In the genomic region with DNA sequence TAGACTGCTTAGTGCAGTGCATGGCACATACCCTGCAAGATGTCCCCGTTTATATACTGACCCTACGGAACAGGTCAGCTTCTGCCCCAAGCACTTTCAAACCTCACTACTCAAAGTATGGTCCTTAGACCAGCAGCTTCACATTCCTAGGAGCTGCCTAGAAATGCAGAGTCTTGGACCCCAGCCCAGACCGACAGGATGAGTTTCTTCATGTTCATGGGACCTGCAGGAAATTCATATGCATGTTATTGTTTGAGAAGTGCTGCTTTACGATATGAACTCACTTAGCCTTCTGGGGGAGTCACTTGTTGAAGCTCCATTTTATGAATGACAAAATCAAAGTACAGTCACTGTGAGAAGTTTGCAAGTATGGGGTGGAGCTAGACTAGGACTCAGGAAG, we compare ENCODE assay signal across 21 cellular contexts.
DNase-seq lines count a peak whose midpoint lies in the region; ATAC-seq and TF ChIP-seq lines count a peak whose summit lies in the region.
"Had no signal": no experiment of that assay in that cellular context is flagged by ENCODE, and none has a peak within 500 bp of the region (broad histone marks: within the 10 kb centered on the region; RNA-seq: fewer than 3 reads in every experiment).

No MANE protein-coding gene starts in this region.

- H4K20me1 ChIP-seq in fibroblast of lung (ENCODE audit: control insufficient read depth, extremely low read depth, insufficient read depth, low read length) = no peaks in the 10 kb centered on the region

- H3K4me2 ChIP-seq in fibroblast of lung (ENCODE audit: extremely low read depth, insufficient read depth, low read length) = no peak overlapping the region
- H3K4me2 ChIP-seq: PC-9 had no signal

- H3K9ac ChIP-seq in fibroblast of lung (ENCODE audit: insufficient read depth, low read length) = no peak overlapping the region

- H3K27ac ChIP-seq in fibroblast of lung (ENCODE audit: insufficient read depth, low read length) = no peak overlapping the region
- H3K27ac ChIP-seq: HL-60, PC-9, SJSA1 had no signal

- in situ Hi-C loops in astrocyte of the spinal cord (cut with HindIII; ENCODE audit: low sequenced_read_pairs) = no loop called here

- no peaks in the 10 kb centered on the region for H3K9me3 ChIP-seq in fibroblast of lung (ENCODE audit: control insufficient read depth, insufficient read depth, low read depth, low read length)
- H3K9me3 ChIP-seq: SJSA1 had no signal

- no peaks in the 10 kb centered on the region for H3K36me3 ChIP-seq in fibroblast of lung (ENCODE audit: control insufficient read depth, insufficient read depth, low read length)
- H3K36me3 ChIP-seq: SJSA1 had no signal

- no peak for TF ChIP-seq POLR2A in erythroblast (IDR thresholded peaks at IDR 0.05; ENCODE audit: low read length)

- H3K79me2 ChIP-seq in fibroblast of lung (ENCODE audit: control insufficient read depth, insufficient read depth, low read length) = no peaks in the 10 kb centered on the region

- H3K4me1 ChIP-seq in fibroblast of lung (ENCODE audit: control insufficient read depth, extremely low read depth, insufficient read depth, low read length) = no peaks in the 10 kb centered on the region
- H3K4me1 ChIP-seq: SJSA1 had no signal

- no peaks in the 10 kb centered on the region for H3K27me3 ChIP-seq in fibroblast of lung (ENCODE audit: control insufficient read depth, insufficient read depth, low read length)
- H3K27me3 ChIP-seq: SJSA1 had no signal

- no peak for ATAC-seq in HG02870 (IDR thresholded peaks at IDR 0.05; ENCODE audit: unreplicated experiment)

- DNase-seq in GM04503 (ENCODE audit: low read depth) (peak; percentile 16), astrocyte of the spinal cord (ENCODE audit: low read depth, low spot score) (peak; percentile 25), fibroblast of lung (ENCODE audit: low read depth in 2 of 2) (peak; percentile 1 to 65), pulmonary artery endothelial cell (ENCODE audit: low read depth, low spot score) (peak; percentile 63), NCI-H2196 (lab: John Stamatoyannopoulos, UW; ENCODE audit: unreplicated experiment) (no peak), erythroblast (lab: John Stamatoyannopoulos, UW) (no peak), ecto neural progenitor cell (ENCODE audit: low spot score) (no peak)
- DNase-seq: Calu3; CD4-positive, CD25-positive, alpha-beta regulatory T cell; DMS53; HCEC 1CT; MV-4-11; NCI-H1417; NCI-H2029; NCI-H2171; NCI-H446 treated with DMSO at 0.1 percent for 48 hours; NCI-H82; PC-9 had no signal

- no peak overlapping the region for H2AFZ ChIP-seq in fibroblast of lung (ENCODE audit: low read length)
- H2AFZ ChIP-seq: PC-9 had no signal

- H3K4me3 ChIP-seq in astrocyte of the spinal cord (ENCODE audit: low read depth, low read length) (no peak overlapping the region), fibroblast of lung (replicated peaks in 1 of 4; ENCODE audit: control extremely low read depth in 1 of 4, insufficient read depth in 1 of 4, low read depth in 3 of 4, low read length in 4 of 4) (no peak overlapping the region)
- H3K4me3 ChIP-seq: PC-9, SJSA1 had no signal

- TF ChIP-seq CTCF in astrocyte of the spinal cord (IDR thresholded peaks at IDR 0.05; ENCODE audit: low read depth, low read length) = no peak
- no peak for TF ChIP-seq CTCF in fibroblast of lung (conservative IDR thresholded peaks at IDR 0.05 in 1 of 2, IDR thresholded peaks at IDR 0.05 in 1 of 2; ENCODE audit: low read depth in 1 of 2, low read length in 2 of 2)

Comparison
In these comparisons a context has a peak if more than half of its experiments do, and no peak if none do; other contexts are left out.
1. DNase-seq: peak in GM04503 (single experiment), astrocyte of the spinal cord (single experiment), fibroblast of lung (2 of 2) and pulmonary artery endothelial cell (single experiment); none in NCI-H2196 (single experiment), erythroblast (0 of 2) and ecto neural progenitor cell (single experiment).